ENCODE assay signal across 1 cellular context in genomic region chr12:124738636-124739467, GRCh38.
TF ChIP-seq lines count a peak whose summit lies in the region.

No MANE protein-coding gene starts in this region.

TF ChIP-seq in HepG2, 621 proteins besides CTCF, POLR2A, EP300 and RAD21 (continued from another document and continues in another):
- TF ChIP-seq PTBP1 (IDR thresholded peaks at IDR 0.05; ENCODE audit: low read depth, low read length, poor library complexity, severe bottlenecking) (no peak), PATZ1 (CRISPR knock-in tag; IDR thresholded peaks at IDR 0.05) (peak; percentile 39), NR0B2 (CRISPR knock-in tag; IDR thresholded peaks at IDR 0.05) (no peak), ZNF362 (CRISPR knock-in tag; IDR thresholded peaks at IDR 0.05; ENCODE audit: borderline replicate concordance) (no peak), LCORL (IDR thresholded peaks at IDR 0.05) (no peak), LCORL (CRISPR knock-in tag; IDR thresholded peaks at IDR 0.05) (no peak), ZKSCAN5 (CRISPR knock-in tag; IDR thresholded peaks at IDR 0.05) (no peak), GATA4 (IDR thresholded peaks at IDR 0.05; ENCODE audit: borderline replicate concordance, low read depth) (no peak), KLF16 (CRISPR knock-in tag; IDR thresholded peaks at IDR 0.05) (peak in 1 of 2 experiments; percentile 50; a peak in 1 of 4 replicates), ZNF44 (CRISPR knock-in tag; IDR thresholded peaks at IDR 0.05) (no peak), KDM4B (CRISPR knock-in tag; IDR thresholded peaks at IDR 0.05) (no peak), ONECUT2 (CRISPR knock-in tag; IDR thresholded peaks at IDR 0.05) (no peak), ZBTB42 (CRISPR knock-in tag; IDR thresholded peaks at IDR 0.05) (no peak), ZNF225 (CRISPR knock-in tag; IDR thresholded peaks at IDR 0.05) (no peak), ZNF576 (CRISPR knock-in tag; IDR thresholded peaks at IDR 0.05) (no peak), GLMP (CRISPR knock-in tag; IDR thresholded peaks at IDR 0.05; ENCODE audit: borderline replicate concordance) (no peak), ZNF276 (CRISPR knock-in tag; IDR thresholded peaks at IDR 0.05; ENCODE audit: low read depth) (no peak), ZNF138 (CRISPR knock-in tag; IDR thresholded peaks at IDR 0.05; ENCODE audit: low read depth) (no peak), ZNF441 (CRISPR knock-in tag; IDR thresholded peaks at IDR 0.05; ENCODE audit: borderline replicate concordance) (no peak), ZNF567 (CRISPR knock-in tag; IDR thresholded peaks at IDR 0.05; ENCODE audit: borderline replicate concordance) (no peak), KDM1A (CRISPR knock-in tag; IDR thresholded peaks at IDR 0.05) (peak; percentile 98), ZNF33B (CRISPR knock-in tag; IDR thresholded peaks at IDR 0.05) (no peak), CBX5 (CRISPR knock-in tag; IDR thresholded peaks at IDR 0.05; ENCODE audit: borderline replicate concordance) (no peak), ZNF777 (CRISPR knock-in tag; IDR thresholded peaks at IDR 0.05) (no peak), DNMT3B (CRISPR knock-in tag; conservative IDR thresholded peaks at IDR 0.05) (0 out of 2 replicates have a peak, but pooled peaks have one; percentile 20), GMEB2 (CRISPR knock-in tag; IDR thresholded peaks at IDR 0.05; ENCODE audit: low read depth) (no peak), ZBTB40 (IDR thresholded peaks at IDR 0.05) (no peak), ZBTB40 (CRISPR knock-in tag; IDR thresholded peaks at IDR 0.05) (no peak), ZBTB33 (CRISPR knock-in tag; IDR thresholded peaks at IDR 0.05) (no peak), CSRNP1 (CRISPR knock-in tag; IDR thresholded peaks at IDR 0.05) (no peak), ZNF24 (IDR thresholded peaks at IDR 0.05) (no peak), ZNF160 (CRISPR knock-in tag; IDR thresholded peaks at IDR 0.05) (no peak), TOPORS (CRISPR knock-in tag; IDR thresholded peaks at IDR 0.05) (no peak), ZNF597 (CRISPR knock-in tag; IDR thresholded peaks at IDR 0.05) (no peak)
